8 cellular contexts compared by ENCODE assay signal in genomic region chr15:34318277-34319079, GRCh38. TPM values are rescaled to one million over a fixed set of nuclear protein-coding genes. Genes with fewer than 3 reads are reported as not detected.
DNase-seq lines count a peak whose midpoint lies in the region; ATAC-seq, FAIRE-seq and TF ChIP-seq lines count a peak whose summit lies in the region.

No MANE protein-coding gene starts in this region.

- CTCF ChIA-PET in Panc1 (lab: Charles Lee), result interaction anchor here (0.5 to 1.2 kb wide), 3 partner anchors 18 to 1270 kb away, joined by 4 to 5 read pairs (median 5); no protein-coding TSS in a partner anchor

- intact Hi-C loops in Panc1 (cut with micrococcal nuclease; ENCODE audit: unreplicated experiment) (no loop called here), dorsolateral prefrontal cortex (cut with DNase I) (no loop called here), left lung (cut with DNase I) (no loop called here)

- DNase-seq in D721Med (ENCODE audit: insufficient read length, low spot score) (no peak), HK-2 (ENCODE audit: unreplicated experiment) (peak; percentile 21), Panc1 (ENCODE audit: low read depth, low spot score) (no peak), dorsolateral prefrontal cortex (peak in 2 of 10 donors; percentile 21 to 39), left lung (peak in 1 of 2 donors; percentile 80), stromal cell of bone marrow (ENCODE audit: low read depth) (peak; percentile 54)
- no peak for DNase-seq in activated CD4-positive, alpha-beta T cell treated with anti-CD3 and anti-CD28 coated beads for 48 hours

- H3K9me3 ChIP-seq in Panc1 (ENCODE audit: control insufficient read depth, insufficient read depth, low read depth, low read length), result no peaks in the 10 kb centered on the region
- no peaks in the 10 kb centered on the region for H3K9me3 ChIP-seq in left lung

- FAIRE-seq in D721Med (lab: Jason Lieb, UNC), result peak; percentile 83

- H3K4me3 ChIP-seq in Panc1 (ENCODE audit: low read depth in 2 of 2, low read length in 2 of 2) (peak overlapping the region; percentile 50 to 75), dorsolateral prefrontal cortex (peak overlapping the region in 57 of 59 donors; percentile 1 to 67 (median 41)), left lung (peak overlapping the region; percentile 45 to 55)

- in situ Hi-C loops in Panc1 (cut with HindIII; ENCODE audit: low pct_unique_long_range_greater_than_20kb, low sequenced_read_pairs), result no loop called here

- H3K36me3 ChIP-seq in Panc1 (ENCODE audit: control insufficient read depth, insufficient read depth, low read length) (no peaks in the 10 kb centered on the region), left lung (peaks cover 0 to 3% of the 10 kb centered on the region in 2 donors)

- H3K4me1 ChIP-seq in Panc1 (ENCODE audit: control insufficient read depth, insufficient read depth, low read length), result peaks cover 17% of the 10 kb centered on the region; the same call in 1 of the 2 replicates
- H3K4me1 ChIP-seq in left lung, result peaks cover 3 to 40% of the 10 kb centered on the region in 2 donors

- ATAC-seq in GM19372 (IDR thresholded peaks at IDR 0.05; ENCODE audit: low read depth, unreplicated experiment) (peak; percentile 68), Panc1 (peak; percentile 97), left lung (peak; percentile 99)

- TSS peak; percentile 78 for BruUV-seq in Panc1 (replicated peaks; lab: Mats Ljungman, UMichigan)

- POLR2A ChIA-PET in Panc1 (lab: Charles Lee), result interaction anchor here (0.6 to 1.2 kb wide), 4 partner anchors 10 to 19 kb away, joined by 3 to 15 read pairs (median 8); partner anchors contain the start of gene SLC12A6

- H3K27ac ChIP-seq in Panc1 (ENCODE audit: low read length), result peak overlapping the region; percentile 78
- peak overlapping the region in 9 of 59 donors; percentile 1 to 68 (median 45) for H3K27ac ChIP-seq in dorsolateral prefrontal cortex
- peak overlapping the region; percentile 68 to 75 for H3K27ac ChIP-seq in left lung

- TF ChIP-seq CTCF in D721Med (IDR thresholded peaks at IDR 0.05; ENCODE audit: insufficient read depth, missing control alignments), result no peak
- TF ChIP-seq CTCF in Panc1 (IDR thresholded peaks at IDR 0.05), result no peak
- TF ChIP-seq CTCF in dorsolateral prefrontal cortex (IDR thresholded peaks at IDR 0.05 in 54 of 56, conservative IDR thresholded peaks at IDR 0.05 in 2 of 56; ENCODE audit: low read depth in 1 of 56, partially characterized antibody in 56 of 56), result no peak
- TF ChIP-seq CTCF in left lung (IDR thresholded peaks at IDR 0.05), result no peak

- no peaks in the 10 kb centered on the region for H3K27me3 ChIP-seq in Panc1 (ENCODE audit: control insufficient read depth, insufficient read depth, low read length)
- no peaks in the 10 kb centered on the region for H3K27me3 ChIP-seq in dorsolateral prefrontal cortex
- no peaks in the 10 kb centered on the region for H3K27me3 ChIP-seq in left lung

RNA-seq across cellular contexts. Expression of gene SLC12A6, which starts 19.1 kb away (rescaled TPM):
- total RNA-seq in Panc1 (2021; ENCODE audit: unreplicated experiment) (19.5 TPM), dorsolateral prefrontal cortex (10 to 100 TPM; 31.2 to 56.8 (median 43.6) TPM), left lung (10 to 100 TPM; 25.3 to 47.4 TPM)
- polyA plus RNA-seq in Panc1 (2012; ENCODE audit: insufficient read length), result 11.0 TPM

RNA-seq across cellular contexts. Expression of gene NOP10, which starts 24.5 kb away (rescaled TPM):
- total RNA-seq in Panc1 (2021; ENCODE audit: unreplicated experiment), result 306 TPM
- 308 TPM for polyA plus RNA-seq in Panc1 (2012; ENCODE audit: insufficient read length)
- 10 to 100 TPM; 27.3 to 73.6 (median 47.5) TPM for total RNA-seq in dorsolateral prefrontal cortex
- 100 to 1,000 TPM; 169 to 188 TPM for total RNA-seq in left lung

RNA-seq across cellular contexts. Expression of gene NUTM1, which starts 24.6 kb away (rescaled TPM):
- 0.05 TPM for total RNA-seq in Panc1 (2021; ENCODE audit: unreplicated experiment)
- polyA plus RNA-seq in Panc1 (2012; ENCODE audit: insufficient read length), result not detected
- total RNA-seq in dorsolateral prefrontal cortex, result not detected
- not detected for total RNA-seq in left lung

RNA-seq across cellular contexts. Expression of gene LPCAT4, which starts 48.5 kb away (rescaled TPM):
- total RNA-seq in Panc1 (2021; ENCODE audit: unreplicated experiment) (58.5 TPM), dorsolateral prefrontal cortex (100 to 1,000 TPM in 116 of 120 experiments, 10 to 100 TPM in 4; 71.1 to 266 (median 159) TPM), left lung (10 to 100 TPM; 38.8 to 46.3 TPM)
- polyA plus RNA-seq in Panc1 (2012; ENCODE audit: insufficient read length), result 76.3 TPM

Comparison
In these comparisons a context has a peak if more than half of its experiments do, and no peak if none do; other contexts are left out.
1. DNase-seq: peak in HK-2 (single experiment) and stromal cell of bone marrow (single experiment); none in D721Med (single experiment), Panc1 (single experiment) and activated CD4-positive, alpha-beta T cell treated with anti-CD3 and anti-CD28 coated beads for 48 hours (single experiment).
2. Peak in every context shown above with its lines, with median percentiles within 50 percentile points of each other: ATAC-seq and H3K4me3 ChIP-seq.